Comparison of ENCODE assay signal across 8 cellular contexts in the genomic region with DNA sequence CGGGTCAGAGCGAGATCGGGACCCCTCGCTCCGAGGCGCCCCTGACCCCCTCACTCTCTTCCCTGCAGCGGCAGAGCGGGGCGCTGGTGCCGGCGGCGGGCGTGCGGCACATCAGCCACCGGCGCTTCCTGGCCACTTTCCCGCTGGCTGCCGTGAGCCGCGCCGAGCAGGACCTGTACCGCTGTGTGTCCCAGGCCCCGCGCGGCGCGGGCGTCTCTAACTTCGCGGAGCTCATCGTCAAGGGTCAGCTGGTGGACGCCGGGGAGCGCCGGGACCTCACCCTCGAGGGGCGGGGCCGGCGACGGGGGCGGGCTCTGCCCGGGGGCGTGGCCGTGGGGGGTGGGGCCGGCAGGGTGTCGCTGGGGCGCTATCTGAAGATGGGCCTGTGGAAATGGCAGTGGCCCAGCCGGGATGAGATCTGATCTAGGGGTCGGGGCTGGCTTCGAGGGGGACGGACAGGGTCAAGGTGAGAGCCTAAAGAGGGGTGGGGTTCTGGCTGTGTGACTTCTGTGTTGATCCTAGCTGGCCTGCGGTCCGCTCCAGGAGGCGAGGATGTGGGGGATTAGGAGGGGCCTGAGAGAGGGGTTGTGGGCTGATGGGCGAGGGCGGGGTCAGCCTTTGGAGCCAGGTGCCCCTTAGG. TPM values are rescaled to one million over a fixed set of nuclear protein-coding genes. Genes with fewer than 3 reads are reported as not detected.
A peak's percentile ranks its signal among the peaks of the same experiment; 100 is the strongest.
DNase-seq lines count a peak whose midpoint lies in the region; ATAC-seq lines count a peak whose summit lies in the region.

No MANE protein-coding gene starts in this region.

- peaks cover 6% of the 10 kb centered on the region for H3K9me3 ChIP-seq in trophoblast cell (ENCODE audit: insufficient read depth, low read depth, low read length)

- peak overlapping the region; percentile 85 for H3K14ac ChIP-seq in trophoblast cell (ENCODE audit: low read length)

- no peaks in the 10 kb centered on the region for H3K27me3 ChIP-seq in trophoblast cell (ENCODE audit: insufficient read depth, low read length)

- H4K91ac ChIP-seq in trophoblast cell (ENCODE audit: low read depth, low read length), result peak overlapping the region; percentile 88

- peak overlapping the region; percentile 74 for H2BK120ac ChIP-seq in trophoblast cell (ENCODE audit: insufficient read depth, low read length, poor library complexity)

- peak overlapping the region; percentile 88 for H4K8ac ChIP-seq in trophoblast cell (ENCODE audit: low read depth, low read length)

- H4K12ac ChIP-seq in trophoblast cell (ENCODE audit: low read depth, low read length), result peak overlapping the region; percentile 60

- H3K36me3 ChIP-seq in trophoblast cell (ENCODE audit: control insufficient read depth in 1 of 2, insufficient read depth in 2 of 2, low read length in 2 of 2), result peaks cover 3 to 4% of the 10 kb centered on the region in 2 experiments

- H2AK5ac ChIP-seq in trophoblast cell (ENCODE audit: low read length), result peak overlapping the region; percentile 49

- no CpG with 5 or more reads among the region's 56 CpGs for WGBS in trophoblast cell (ENCODE audit: extremely low coverage, insufficient coverage, insufficient read length)

- H3K79me2 ChIP-seq in trophoblast cell (ENCODE audit: control insufficient read depth, insufficient read depth, low read length, poor library complexity), result peaks cover 3% of the 10 kb centered on the region

- peaks cover 13% of the 10 kb centered on the region for H3K79me1 ChIP-seq in trophoblast cell (ENCODE audit: low read length)

- H3K9ac ChIP-seq in trophoblast cell (ENCODE audit: low read length), result peak overlapping the region; percentile 57

- peak overlapping the region; percentile 67 for H2BK5ac ChIP-seq in trophoblast cell (ENCODE audit: low read depth, low read length, poor library complexity)

- H3K23ac ChIP-seq in trophoblast cell (ENCODE audit: low read length), result no peak overlapping the region

- peak; percentile 46 to 58 for ATAC-seq in activated CD4-positive, CD25-positive, alpha-beta regulatory T cell treated with anti-CD3 and anti-CD28 coated beads, Interleukin-2, amount 50 U/mL, for 24 hours
- peak; percentile 85 for ATAC-seq in Right ventricle myocardium inferior
- no peak for ATAC-seq in HG02678 (IDR thresholded peaks at IDR 0.05; ENCODE audit: unreplicated experiment)

- H3K27ac ChIP-seq in trophoblast cell (ENCODE audit: low read depth, low read length), result peak overlapping the region; percentile 20

- DNase-seq in activated CD4-positive, CD25-positive, alpha-beta regulatory T cell (lab: John Stamatoyannopoulos, UW), result no peak
- DNase-seq in activated effector memory CD4-positive, alpha-beta T cell treated with Interleukin-2 at 50 U/mL for 16 hours, result peak; percentile 8
- DNase-seq in Right ventricle myocardium inferior (ENCODE audit: missing footprints) (peak; percentile 85), trophoblast cell (peak in 1 of 2 donors; percentile 35), NCI-H2227 treated with DMSO at 0.1 percent for 48 hours (lab: John Stamatoyannopoulos, UW) (no peak), NCI-H2029 (lab: John Stamatoyannopoulos, UW) (no peak)

- peak overlapping the region; percentile 99 for H3K4me2 ChIP-seq in trophoblast cell (ENCODE audit: low read length)

- H2AFZ ChIP-seq in trophoblast cell (ENCODE audit: insufficient read depth, low read length, poor library complexity), result peak overlapping the region; percentile 57

- peak overlapping the region; percentile 52 for H3K4ac ChIP-seq in trophoblast cell (ENCODE audit: low read depth, low read length)

- peaks cover 26 to 30% of the 10 kb centered on the region in 2 experiments for H3K4me1 ChIP-seq in trophoblast cell (ENCODE audit: control insufficient read depth in 1 of 2, insufficient read depth in 2 of 2, low read length in 2 of 2)

- H3K18ac ChIP-seq in trophoblast cell (ENCODE audit: low read length), result peak overlapping the region; percentile 89

- intact Hi-C loops in Right ventricle myocardium inferior (cut with DNase I), result loop anchor here (10.0 kb wide), 1 partner anchor 75 kb away; no protein-coding TSS in a partner anchor

- H3K4me3 ChIP-seq in trophoblast cell (ENCODE audit: low read depth, low read length), result peak overlapping the region; percentile 82

- peak overlapping the region; percentile 81 for H2BK12ac ChIP-seq in trophoblast cell (ENCODE audit: low read length)

RNA-seq across cellular contexts. Expression of gene PTPRU, which starts 23.6 kb away (rescaled TPM):
- 23.5 TPM for total RNA-seq in Right ventricle myocardium inferior
- polyA plus RNA-seq in trophoblast cell (2013), result 33.5 and 35.1 TPM in 2 replicates

RNA-seq across cellular contexts. Expression of gene MECR, which starts 29.2 kb away (rescaled TPM):
- 35.4 TPM for total RNA-seq in Right ventricle myocardium inferior
- polyA plus RNA-seq in trophoblast cell (2013), result 17.6 and 18.9 TPM in 2 replicates

Comparison
In these comparisons a context has a peak if more than half of its experiments do, and no peak if none do; other contexts are left out.
1. DNase-seq: peak in activated effector memory CD4-positive, alpha-beta T cell treated with Interleukin-2 at 50 U/mL for 16 hours (single experiment) and Right ventricle myocardium inferior (single experiment); none in activated CD4-positive, CD25-positive, alpha-beta regulatory T cell (0 of 4), NCI-H2227 treated with DMSO at 0.1 percent for 48 hours (single experiment) and NCI-H2029 (single experiment).